ENCODE assay signal across 10 cellular contexts in the genomic region with DNA sequence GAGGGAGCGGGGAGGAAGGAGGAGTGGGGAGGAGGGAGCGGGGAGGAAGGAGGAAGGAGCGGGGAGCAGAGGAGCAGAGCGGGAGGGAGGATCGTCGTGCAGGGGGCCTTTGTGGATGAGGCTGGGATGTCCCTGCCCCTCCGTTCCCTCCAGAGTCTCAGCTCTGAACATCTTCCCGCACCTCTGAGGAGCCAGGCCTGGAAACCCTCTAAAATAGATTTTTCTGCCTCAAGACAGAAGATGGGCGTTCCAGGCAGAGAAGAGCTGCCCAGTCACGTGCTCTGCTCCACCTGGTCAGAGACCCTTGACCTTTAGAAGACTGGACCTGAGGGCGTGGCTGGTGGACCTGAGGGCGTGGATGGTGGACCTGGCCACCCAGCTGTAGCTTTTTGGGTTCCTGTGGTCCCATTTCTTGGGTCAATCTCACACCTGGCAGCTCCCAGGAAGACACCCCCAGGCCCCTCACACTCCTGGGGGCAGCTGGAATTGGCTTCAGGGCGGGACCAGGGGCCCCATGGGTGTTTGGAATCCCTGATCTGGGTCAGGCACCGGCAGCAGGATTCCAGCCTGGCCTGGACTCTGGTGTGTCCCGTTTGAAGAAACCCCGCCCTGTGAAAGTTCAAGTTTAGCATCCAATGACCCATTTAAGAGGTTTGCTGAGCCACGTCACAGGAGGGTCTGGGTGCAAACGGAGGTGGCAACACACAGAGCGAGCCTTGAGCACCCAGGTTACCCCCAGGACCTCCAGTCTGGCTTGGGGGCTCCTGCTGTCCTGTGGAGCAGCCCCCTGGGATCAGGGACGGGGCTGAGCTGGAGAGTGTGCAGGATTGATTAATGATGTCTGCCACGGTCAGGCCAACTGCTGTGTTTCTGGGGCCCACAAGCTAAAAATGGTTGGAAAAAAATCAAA.
DNase-seq lines count a peak whose midpoint lies in the region; ATAC-seq and TF ChIP-seq lines count a peak whose summit lies in the region.
"Had no signal": no experiment of that assay in that cellular context is flagged by ENCODE, and none has a peak within 500 bp of the region (broad histone marks: within the 10 kb centered on the region; RNA-seq: fewer than 3 reads in every experiment).

No MANE protein-coding gene starts in this region.

- no peak overlapping the region for H3K4me3 ChIP-seq in stomach
- H3K4me3 ChIP-seq: SJCRH30 had no signal

- no peaks in the 10 kb centered on the region for H3K36me3 ChIP-seq in stomach
- H3K36me3 ChIP-seq: SJCRH30 had no signal

- 66 to 73% (median 71%) methylated on average over 18 to 21 of the region's 21 CpGs for WGBS in stomach, 5 donors

- DNase-seq in NCI-H82 (lab: John Stamatoyannopoulos, UW) (peak; percentile 20), NCI-H82 treated with DMSO at 0.1 percent for 48 hours (lab: John Stamatoyannopoulos, UW; ENCODE audit: unreplicated experiment) (no peak), DMS114 treated with DMSO at 0.1 percent for 48 hours (lab: John Stamatoyannopoulos, UW; ENCODE audit: unreplicated experiment) (peak; percentile 9), WTC11 (ENCODE audit: low spot score) (no peak), memory B cell (ENCODE audit: low spot score in 2 of 2) (no peak), HFFc6 (no peak), AML-193 (lab: John Stamatoyannopoulos, UW) (no peak), stomach (no peak)

- no peak for ATAC-seq in WTC11
- no peak for ATAC-seq in memory B cell (ENCODE audit: low read depth)

- H3K27me3 Mint-ChIP-seq in WTC11 (ENCODE audit: low read depth) (peaks cover 23% of the 10 kb centered on the region), memory B cell (peaks cover 4% of the 10 kb centered on the region), HFFc6 (ENCODE audit: insufficient read depth) (peaks cover 11% of the 10 kb centered on the region)

- peaks cover 5% of the 10 kb centered on the region; the same call in 1 of the 2 replicates for H3K4me1 Mint-ChIP-seq in WTC11
- peaks cover 3% of the 10 kb centered on the region for H3K4me1 Mint-ChIP-seq in memory B cell
- H3K4me1 Mint-ChIP-seq in HFFc6 (ENCODE audit: low read depth): no peaks in the 10 kb centered on the region

- H3K36me3 Mint-ChIP-seq in WTC11 (no peaks in the 10 kb centered on the region), memory B cell (no peaks in the 10 kb centered on the region), HFFc6 (ENCODE audit: low read depth) (no peaks in the 10 kb centered on the region)

- CTCF ChIA-PET in WTC11 (lab: Charles Lee): interaction anchor here (0.8 to 1.0 kb wide), 3 partner anchors 18 to 69 kb away, joined by 3 to 4 read pairs (median 3); no protein-coding TSS in a partner anchor

- TF ChIP-seq CTCF in WTC11 (IDR thresholded peaks at IDR 0.05): no peak
- TF ChIP-seq CTCF in HFFc6 (IDR thresholded peaks at IDR 0.05): no peak
- no peak for TF ChIP-seq CTCF in stomach (IDR thresholded peaks at IDR 0.05)

- H3K9me3 ChIP-seq in stomach: peaks cover 0 to 9% (median 8%) of the 10 kb centered on the region in 4 donors
- H3K9me3 ChIP-seq: SJCRH30 had no signal

- H3K4me1 ChIP-seq in stomach: peaks cover 16 to 27% (median 21%) of the 10 kb centered on the region in 4 donors
- H3K4me1 ChIP-seq: foreskin keratinocyte, SJCRH30 had no signal

- H3K9me3 Mint-ChIP-seq in WTC11 (peaks cover 11% of the 10 kb centered on the region), memory B cell (peaks cover 4% of the 10 kb centered on the region), HFFc6 (no peaks in the 10 kb centered on the region)

- TF ChIP-seq EP300 in stomach (IDR thresholded peaks at IDR 0.05): no peak

- H3K27ac Mint-ChIP-seq in WTC11 (no peak overlapping the region), memory B cell (no peak overlapping the region), HFFc6 (no peak overlapping the region)

- intact Hi-C loops in stomach (cut with DNase I; ENCODE audit: low total_unique reads): no loop called here

- POLR2A ChIA-PET in WTC11 (lab: Charles Lee): no interaction called here

- peaks cover 0 to 41% (median 13%) of the 10 kb centered on the region in 3 donors for H3K27me3 ChIP-seq in stomach

- H3K27ac ChIP-seq in stomach: no peak overlapping the region
- H3K27ac ChIP-seq: foreskin keratinocyte, SJCRH30 had no signal

- TF ChIP-seq POLR2A in stomach (IDR thresholded peaks at IDR 0.05): no peak

- H3K4me3 Mint-ChIP-seq in WTC11 (no peak overlapping the region), memory B cell (peak overlapping the region; percentile 59), HFFc6 (no peak overlapping the region)

TF ChIP-seq in WTC11, 78 proteins besides CTCF, POLR2A, EP300 and RAD21:
- TF ChIP-seq ZBTB21 (CRISPR knock-in tag; IDR thresholded peaks at IDR 0.05; ENCODE audit: borderline replicate concordance) (no peak), NFATC4 (CRISPR knock-in tag; IDR thresholded peaks at IDR 0.05) (no peak), ZNF263 (CRISPR knock-in tag; IDR thresholded peaks at IDR 0.05; ENCODE audit: low read depth) (peak; percentile 81; the same call in 1 of the 2 replicates), NR1H2 (CRISPR knock-in tag; IDR thresholded peaks at IDR 0.05) (no peak)

Comparison
In these comparisons a context has a peak if more than half of its experiments do, and no peak if none do; other contexts are left out.
1. DNase-seq: peak in NCI-H82 (single experiment) and DMS114 treated with DMSO at 0.1 percent for 48 hours (single experiment); none in NCI-H82 treated with DMSO at 0.1 percent for 48 hours (single experiment), WTC11 (single experiment), memory B cell (0 of 2), HFFc6 (single experiment), AML-193 (0 of 2) and stomach (single experiment).